Comparison of ENCODE assay signal across 17 cellular contexts in genomic region chr1:41614818-41615217, GRCh38.
DNase-seq lines count a peak whose midpoint lies in the region; ATAC-seq and TF ChIP-seq lines count a peak whose summit lies in the region.
"Had no signal": no experiment of that assay in that cellular context is flagged by ENCODE, and none has a peak within 500 bp of the region (broad histone marks: within the 10 kb centered on the region; RNA-seq: fewer than 3 reads in every experiment).

No MANE protein-coding gene starts in this region.

- peaks cover 44% of the 10 kb centered on the region for H3K4me1 Mint-ChIP-seq in glutamatergic neuron (ENCODE audit: low read depth, unreplicated experiment)
- H3K4me1 Mint-ChIP-seq in osteocyte (ENCODE audit: unreplicated experiment): peaks cover 4% of the 10 kb centered on the region

- H3K14ac ChIP-seq in IMR-90 (replicated peaks; ENCODE audit: low read depth, low read length): no peak overlapping the region

- no peaks in the 10 kb centered on the region for H3K27me3 ChIP-seq in BLaER1
- no peaks in the 10 kb centered on the region for H3K27me3 ChIP-seq in IMR-90 (ENCODE audit: control insufficient read depth, insufficient read depth, low read length)
- no peaks in the 10 kb centered on the region for H3K27me3 ChIP-seq in mesendoderm (ENCODE audit: insufficient read depth, low read length, poor library complexity)

- H3K23ac ChIP-seq in IMR-90 (ENCODE audit: low read depth, low read length) (no peak overlapping the region), mesendoderm (ENCODE audit: low read length) (no peak overlapping the region)

- H2BK15ac ChIP-seq in IMR-90 (ENCODE audit: low read depth, low read length): no peak overlapping the region
- no peak overlapping the region for H2BK15ac ChIP-seq in mesendoderm (replicated peaks; ENCODE audit: low read depth)

- no peak overlapping the region for H2BK5ac ChIP-seq in IMR-90 (ENCODE audit: low read depth, low read length, poor library complexity, severe bottlenecking)
- H2BK5ac ChIP-seq in mesendoderm (ENCODE audit: low read length): no peak overlapping the region

- no peak overlapping the region for H3K56ac ChIP-seq in IMR-90 (ENCODE audit: extremely low read depth, insufficient read depth, low read length)
- no peak overlapping the region for H3K56ac ChIP-seq in mesendoderm (ENCODE audit: low read length)

- H3K4me3 ChIP-seq in BLaER1 (no peak overlapping the region), IMR-90 (ENCODE audit: insufficient read depth, low read depth, low read length) (no peak overlapping the region), mesendoderm (ENCODE audit: low read length) (no peak overlapping the region)
- H3K4me3 ChIP-seq: GM12878, GM23338 had no signal

- H3K79me1 ChIP-seq in IMR-90 (ENCODE audit: low read depth in 1 of 2, low read length in 2 of 2) (peaks cover 6 to 23% of the 10 kb centered on the region in 2 experiments; a peak in 2 of 4 replicates), mesendoderm (ENCODE audit: low read length) (no peaks in the 10 kb centered on the region)

- no peak overlapping the region for H3K27ac ChIP-seq in BLaER1
- H3K27ac ChIP-seq in IMR-90 (ENCODE audit: insufficient read depth, low read length): no peak overlapping the region
- no peak overlapping the region for H3K27ac ChIP-seq in mesendoderm (ENCODE audit: low read depth, low read length)

- H3K36me3 Mint-ChIP-seq in glutamatergic neuron (ENCODE audit: unreplicated experiment): peaks cover 6% of the 10 kb centered on the region
- H3K36me3 Mint-ChIP-seq in osteocyte (ENCODE audit: unreplicated experiment): peaks cover 2% of the 10 kb centered on the region

- peaks cover 7% of the 10 kb centered on the region; the same call in 1 of the 2 replicates for H3K9me1 ChIP-seq in IMR-90 (ENCODE audit: insufficient read depth, low read length)

- peak overlapping the region; percentile 18; the same call in 1 of the 2 replicates for H2BK120ac ChIP-seq in IMR-90 (ENCODE audit: low read depth, low read length)
- H2BK120ac ChIP-seq in mesendoderm (ENCODE audit: low read depth, low read length): no peak overlapping the region

- no peak for TF ChIP-seq RAD21 in IMR-90 (IDR thresholded peaks at IDR 0.05; ENCODE audit: low read length)

- no TSS peak for BruUV-seq in IMR-90 (replicated peaks; lab: Mats Ljungman, UMichigan)

- H2AFZ ChIP-seq in IMR-90 (replicated peaks; ENCODE audit: low read length, poor library complexity): no peak overlapping the region
- H2AFZ ChIP-seq: GM23338 had no signal

- ATAC-seq in IMR-90 (ENCODE audit: low read depth) (no peak), GM19395 (IDR thresholded peaks at IDR 0.05; ENCODE audit: unreplicated experiment) (no peak), GM21367 (IDR thresholded peaks at IDR 0.05; ENCODE audit: unreplicated experiment) (no peak), left cardiac atrium (no peak)
- ATAC-seq: GM12878, GM23338 had no signal

- peaks cover 13% of the 10 kb centered on the region for H3K27me3 Mint-ChIP-seq in glutamatergic neuron (ENCODE audit: unreplicated experiment)
- no peaks in the 10 kb centered on the region for H3K27me3 Mint-ChIP-seq in osteocyte (ENCODE audit: unreplicated experiment)
- H3K27me3 Mint-ChIP-seq: CD4-positive, alpha-beta T cell had no signal

- in situ Hi-C loops in IMR-90 (cut with MboI; ENCODE audit: low sequenced_read_pairs): loop anchor here (5.0 kb wide), 1 partner anchor 52 kb away; no protein-coding TSS in a partner anchor

- peak overlapping the region; percentile 56; the same call in 1 of the 2 replicates for H3K4me2 ChIP-seq in BLaER1
- H3K4me2 ChIP-seq in IMR-90 (ENCODE audit: low read depth, low read length): no peak overlapping the region
- H3K4me2 ChIP-seq in mesendoderm (ENCODE audit: low read length): no peak overlapping the region
- H3K4me2 ChIP-seq: GM23338 had no signal

- H3K4me1 ChIP-seq in BLaER1 (peaks cover 16% of the 10 kb centered on the region), IMR-90 (ENCODE audit: control insufficient read depth, insufficient read depth, low read length) (peaks cover 20% of the 10 kb centered on the region), mesendoderm (ENCODE audit: control insufficient read depth, low read depth, low read length) (no peaks in the 10 kb centered on the region)

- H3K4ac ChIP-seq in IMR-90 (ENCODE audit: low read depth, low read length) (no peak overlapping the region), mesendoderm (ENCODE audit: low read depth, low read length) (no peak overlapping the region)

- intact Hi-C loops in IMR-90 (cut with micrococcal nuclease) (no loop called here), left cardiac atrium (cut with DNase I) (no loop called here)

- DNase-seq in IMR-90 (no peak), glutamatergic neuron (no peak), osteocyte (ENCODE audit: extremely low spot score, unreplicated experiment) (peak; percentile 25), left cardiac atrium (no peak), mesendoderm (no peak)
- DNase-seq: 8988T; AML-193; C1 segment of cervical spinal cord; Calu3; CD4-positive, alpha-beta T cell; DMS79; H7 had no signal

- H4K20me1 ChIP-seq in BLaER1 (no peaks in the 10 kb centered on the region), IMR-90 (ENCODE audit: insufficient read depth, low read length) (no peaks in the 10 kb centered on the region)

- no peak overlapping the region for H2BK20ac ChIP-seq in IMR-90 (ENCODE audit: low read depth, low read length)

- H3K9me3 Mint-ChIP-seq in glutamatergic neuron (ENCODE audit: unreplicated experiment) (peaks cover 20% of the 10 kb centered on the region), osteocyte (ENCODE audit: unreplicated experiment) (no peaks in the 10 kb centered on the region)
- H3K9me3 Mint-ChIP-seq: CD4-positive, alpha-beta T cell; GM23338 had no signal

- TF ChIP-seq POLR2A in IMR-90 (IDR thresholded peaks at IDR 0.05; ENCODE audit: low read depth, low read length): no peak

- peak overlapping the region; percentile 23 for H2AK9ac ChIP-seq in IMR-90 (replicated peaks; ENCODE audit: low read depth, low read length, poor library complexity)

- no peaks in the 10 kb centered on the region for H3K9me3 ChIP-seq in BLaER1
- no peaks in the 10 kb centered on the region for H3K9me3 ChIP-seq in IMR-90 (ENCODE audit: control insufficient read depth, insufficient read depth, low read length)

- peak overlapping the region; percentile 36; the same call in 1 of the 2 replicates for H4K91ac ChIP-seq in IMR-90 (ENCODE audit: insufficient read depth, low read depth, low read length)

- H3K27ac Mint-ChIP-seq in glutamatergic neuron (ENCODE audit: unreplicated experiment) (peak overlapping the region; percentile 98), osteocyte (ENCODE audit: unreplicated experiment) (no peak overlapping the region)
- H3K27ac Mint-ChIP-seq: CD4-positive, alpha-beta T cell had no signal

- H3K9ac ChIP-seq in BLaER1: no peak overlapping the region
- no peak overlapping the region for H3K9ac ChIP-seq in IMR-90 (ENCODE audit: low read depth, low read length)
- H3K9ac ChIP-seq in mesendoderm (ENCODE audit: low read length): no peak overlapping the region

- H3K36me3 ChIP-seq in BLaER1: no peaks in the 10 kb centered on the region
- H3K36me3 ChIP-seq in IMR-90 (ENCODE audit: control insufficient read depth, insufficient read depth, low read length): no peaks in the 10 kb centered on the region
- H3K36me3 ChIP-seq in mesendoderm (ENCODE audit: control insufficient read depth, insufficient read depth, low read length): no peaks in the 10 kb centered on the region

- CTCF ChIA-PET in IMR-90 (lab: Yijun Ruan, JAX): no interaction called here

- H4K5ac ChIP-seq in IMR-90 (ENCODE audit: low read depth, low read length): peak overlapping the region; percentile 45; the same call in 1 of the 2 replicates
- no peak overlapping the region for H4K5ac ChIP-seq in mesendoderm (ENCODE audit: low read length)

- H3K18ac ChIP-seq in IMR-90 (ENCODE audit: low read depth, low read length): 0 out of 2 replicates have a peak overlapping the region, but pooled peaks have one; percentile 32
- no peak overlapping the region for H3K18ac ChIP-seq in mesendoderm (ENCODE audit: low read length)

- POLR2A ChIA-PET in IMR-90 (lab: Charles Lee; ENCODE audit: unreplicated experiment): no interaction called here

- no peak for TF ChIP-seq CTCF in IMR-90 (conservative IDR thresholded peaks at IDR 0.05; ENCODE audit: low read depth, low read length)
- TF ChIP-seq CTCF in glutamatergic neuron (IDR thresholded peaks at IDR 0.05; ENCODE audit: partially characterized antibody, unreplicated experiment): no peak
- no peak for TF ChIP-seq CTCF in osteocyte (IDR thresholded peaks at IDR 0.05)

- no peak overlapping the region; the same call in 1 of the 2 replicates for H2AK5ac ChIP-seq in IMR-90 (ENCODE audit: low read depth, low read length)
- no peak overlapping the region for H2AK5ac ChIP-seq in mesendoderm (ENCODE audit: low read length)

- dilution Hi-C loops in IMR-90 (cut with HindIII; ENCODE audit: low sequenced_read_pairs, unreplicated experiment): no loop called here

- H3K4me3 Mint-ChIP-seq in glutamatergic neuron (ENCODE audit: unreplicated experiment) (peak overlapping the region; percentile 51), osteocyte (ENCODE audit: unreplicated experiment) (no peak overlapping the region)
- H3K4me3 Mint-ChIP-seq: CD4-positive, alpha-beta T cell; GM23338 had no signal

- WGBS in IMR-90 (ENCODE audit: extremely low coverage in 2 of 2, insufficient read length in 1 of 2), 2 experiments: 94% methylated on average over 2 of the region's 6 CpGs; no CpG with 5 or more reads in 1 of the 2 experiments
- WGBS in mesendoderm (ENCODE audit: extremely low coverage, insufficient coverage, low lambda C conversion rate): no CpG with 5 or more reads among the region's 6 CpGs

- H4K8ac ChIP-seq in IMR-90 (ENCODE audit: low read depth in 2 of 2, low read length in 2 of 2) (0 out of 4 replicates have a peak overlapping the region, but pooled peaks of 1 of the 2 experiments have one; percentile 45), mesendoderm (ENCODE audit: low read depth, low read length) (no peak overlapping the region)

- no peaks in the 10 kb centered on the region for H3K79me2 ChIP-seq in mesendoderm (ENCODE audit: control insufficient read depth, insufficient read depth, low read length)

TF ChIP-seq in IMR-90, 13 proteins besides CTCF, POLR2A, EP300 and RAD21:
- TF ChIP-seq RFX5 (IDR thresholded peaks at IDR 0.05; ENCODE audit: low read depth, low read length): no peak
